ENCODE assay signal across 9 cellular contexts in the genomic region with DNA sequence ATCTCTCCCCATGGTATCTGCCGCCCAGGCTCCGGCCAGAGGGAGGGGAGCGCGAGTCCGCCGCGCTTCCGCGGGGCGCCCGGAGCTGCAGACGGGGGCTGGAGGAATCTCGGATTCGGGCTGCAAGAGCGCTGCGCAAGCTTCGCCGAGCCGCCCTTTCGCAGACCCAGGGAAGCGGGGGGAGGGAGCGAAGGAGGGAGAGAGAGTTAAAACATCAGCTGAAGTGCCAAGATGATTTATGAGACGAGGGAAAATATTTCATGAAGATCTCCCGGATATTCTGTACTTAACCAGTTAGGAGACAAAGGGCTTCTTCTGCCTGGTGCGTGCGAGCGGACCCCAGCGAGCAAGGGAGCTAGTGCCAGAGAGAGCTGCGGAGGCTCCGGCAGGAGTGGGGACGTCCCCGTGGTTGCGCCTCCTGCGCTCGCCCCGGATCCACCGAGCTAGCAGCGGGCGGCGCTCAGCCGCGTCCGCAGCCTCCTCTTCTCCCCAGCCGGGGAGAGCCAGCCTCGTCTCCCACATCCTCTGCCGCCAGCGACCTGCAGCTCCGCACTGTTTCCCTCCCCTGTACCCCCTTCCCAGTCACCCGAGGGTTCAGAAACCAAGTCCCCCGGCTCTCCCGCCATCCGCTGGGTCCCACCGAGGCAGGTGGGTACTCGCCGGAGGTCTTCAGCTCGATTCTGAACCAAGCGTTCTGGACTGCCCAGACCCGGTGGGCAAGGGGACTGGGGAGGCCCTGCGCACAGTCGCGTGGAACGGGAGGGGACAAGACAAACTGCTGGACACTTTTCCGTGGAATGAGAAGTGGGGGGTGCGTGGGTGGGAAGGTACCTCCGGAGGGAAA. TPM values are rescaled to one million over a fixed set of nuclear protein-coding genes. Genes with fewer than 3 reads are reported as not detected.
DNase-seq lines count a peak whose midpoint lies in the region; TF ChIP-seq lines count a peak whose summit lies in the region.
"Had no signal": no experiment of that assay in that cellular context is flagged by ENCODE, and none has a peak within 500 bp of the region (broad histone marks: within the 10 kb centered on the region; RNA-seq: fewer than 3 reads in every experiment).

No MANE protein-coding gene starts in this region.

- H3K79me1 ChIP-seq in mesendoderm (ENCODE audit: low read length) = no peaks in the 10 kb centered on the region

- H3K79me2 ChIP-seq in mesendoderm (ENCODE audit: control insufficient read depth, insufficient read depth, low read length) = no peaks in the 10 kb centered on the region

- intact Hi-C loops in colonic mucosa (cut with DNase I) (loop anchor here (5.0 to 10.0 kb wide), 3 partner anchors 70 to 182 kb away; no protein-coding TSS in a partner anchor), head of caudate nucleus (cut with DNase I) (no loop called here)

- no CpG with 5 or more reads among the region's 65 CpGs for WGBS in mesendoderm (ENCODE audit: extremely low coverage, insufficient coverage, low lambda C conversion rate)

- CTCF ChIA-PET in GM10248 (lab: Yijun Ruan, JAX) = interaction anchor here (0.7 to 4.7 kb wide), 32 partner anchors 10 to 343 kb away, joined by 3 to 39 read pairs (median 5); partner anchors contain the start of gene HIF1AN

- no peak overlapping the region for H4K5ac ChIP-seq in mesendoderm (ENCODE audit: low read length)

- H3K9ac ChIP-seq in mesendoderm (ENCODE audit: low read length) (no peak overlapping the region), colonic mucosa (ENCODE audit: low read depth in 2 of 2, low read length in 2 of 2) (no peak overlapping the region)

- no peak overlapping the region for H3K18ac ChIP-seq in mesendoderm (ENCODE audit: low read length)

- H2BK15ac ChIP-seq in mesendoderm (replicated peaks; ENCODE audit: low read depth) = no peak overlapping the region

- H3K36me3 ChIP-seq in mesendoderm (ENCODE audit: control insufficient read depth, insufficient read depth, low read length) = no peaks in the 10 kb centered on the region
- H3K36me3 ChIP-seq in colonic mucosa = no peaks in the 10 kb centered on the region

- H3K4me1 ChIP-seq in mesendoderm (ENCODE audit: control insufficient read depth, low read depth, low read length) (peaks cover 5% of the 10 kb centered on the region), colonic mucosa (no peaks in the 10 kb centered on the region)

- no peaks in the 10 kb centered on the region for H3K9me3 ChIP-seq in colonic mucosa

- no peak overlapping the region for H2BK5ac ChIP-seq in mesendoderm (ENCODE audit: low read length)

- no peak overlapping the region for H4K8ac ChIP-seq in mesendoderm (ENCODE audit: low read depth, low read length)

- no peak for TF ChIP-seq CTCF in GM10248 (IDR thresholded peaks at IDR 0.05; ENCODE audit: control extremely low read depth, extremely low read depth, low read depth, missing control alignments)
- TF ChIP-seq CTCF in colonic mucosa (IDR thresholded peaks at IDR 0.05) = no peak

- H3K4me3 ChIP-seq in mesendoderm (ENCODE audit: low read length) (no peak overlapping the region), colonic mucosa (no peak overlapping the region)

- H3K4me2 ChIP-seq in mesendoderm (ENCODE audit: low read length) = peak overlapping the region; percentile 49

- DNase-seq in ACHN = peak; percentile 70
- peak; percentile 64 for DNase-seq in GM10248 (ENCODE audit: extremely low spot score)
- DNase-seq in activated CD4-positive, alpha-beta T cell treated with anti-CD3 and anti-CD28 coated beads, Interleukin-2, amount 50 U/mL, for 48 hours = peak; percentile 42 to 50
- DNase-seq in mesendoderm = peak; percentile 69
- no peak for DNase-seq in NCI-H2029 (lab: John Stamatoyannopoulos, UW)
- DNase-seq in colonic mucosa = no peak
- DNase-seq in head of caudate nucleus = no peak
- DNase-seq in NCI-H524 treated with DMSO at 0.1 percent for 48 hours (lab: John Stamatoyannopoulos, UW) = no peak

- H3K27me3 ChIP-seq in mesendoderm (ENCODE audit: insufficient read depth, low read length, poor library complexity) (peaks cover 72% of the 10 kb centered on the region), colonic mucosa (peaks cover 96% of the 10 kb centered on the region)

- no peak overlapping the region for H2AK5ac ChIP-seq in mesendoderm (ENCODE audit: low read length)

- POLR2A ChIA-PET in GM10248 (lab: Yijun Ruan, JAX) = no interaction called here

- no peak overlapping the region for H3K27ac ChIP-seq in mesendoderm (ENCODE audit: low read depth, low read length)
- H3K27ac ChIP-seq in colonic mucosa = no peak overlapping the region
- H3K27ac ChIP-seq: VCaP had no signal

- H3K56ac ChIP-seq in mesendoderm (ENCODE audit: low read length) = peak overlapping the region; percentile 72

- H2BK120ac ChIP-seq in mesendoderm (ENCODE audit: low read depth, low read length) = no peak overlapping the region

- H3K23ac ChIP-seq in mesendoderm (ENCODE audit: low read length) = peak overlapping the region; percentile 98

- H3K4ac ChIP-seq in mesendoderm (ENCODE audit: low read depth, low read length) = no peak overlapping the region

- in situ Hi-C loops in ACHN (cut with HindIII; ENCODE audit: low pct_ligation_motif_present, low pct_unique_long_range_greater_than_20kb, low sequenced_read_pairs) = no loop called here

RNA-seq across cellular contexts. Expression of gene PAX2, which starts 1.0 kb away (rescaled TPM):
- polyA plus RNA-seq in mesendoderm (2013, experiment 1 of 2) = not detected
- polyA plus RNA-seq in mesendoderm (2013, experiment 2 of 2) = 0.03 TPM
- total RNA-seq in colonic mucosa = under 1 TPM in 1 of 2 donors, not detected in 1; 0.15 TPM

Comparison
In these comparisons a context has a peak if more than half of its experiments do, and no peak if none do; other contexts are left out.
1. DNase-seq: peak in ACHN (single experiment), GM10248 (single experiment), activated CD4-positive, alpha-beta T cell treated with anti-CD3 and anti-CD28 coated beads, Interleukin-2, amount 50 U/mL, for 48 hours (2 of 2) and mesendoderm (single experiment); none in NCI-H2029 (single experiment), colonic mucosa (single experiment), head of caudate nucleus (0 of 42) and NCI-H524 treated with DMSO at 0.1 percent for 48 hours (single experiment).